ENCODE assay signal across 8 cellular contexts in genomic region chrX:129980540-129981206, GRCh38. TPM values are rescaled to one million over a fixed set of nuclear protein-coding genes. Genes with fewer than 3 reads are reported as not detected.
A peak's percentile ranks its signal among the peaks of the same experiment; 100 is the strongest.
DNase-seq lines count a peak whose midpoint lies in the region; ATAC-seq and TF ChIP-seq lines count a peak whose summit lies in the region.

No MANE protein-coding gene starts in this region.

- TF ChIP-seq CTCF in HEK293 (tag by site-specific recombination; IDR thresholded peaks at IDR 0.05) (no peak), smooth muscle cell (IDR thresholded peaks at IDR 0.05; ENCODE audit: borderline replicate concordance, insufficient read depth, poor library complexity, severe bottlenecking) (no peak)

- peak overlapping the region; percentile 84 for H3K4me2 ChIP-seq in smooth muscle cell

- H4K20me1 ChIP-seq in smooth muscle cell (ENCODE audit: low read depth) = peaks cover 12% of the 10 kb centered on the region

- no peaks in the 10 kb centered on the region for H3K4me1 Mint-ChIP-seq in activated T-helper 17 cell treated with anti-CD3 and anti-CD28 coated beads, Interleukin-2, amount 50 U/mL, for 72 hours

- peak overlapping the region; percentile 43 for H3K4me3 ChIP-seq in HEK293 (ENCODE audit: low read depth, low read length)
- peak overlapping the region; percentile 46; the same call in 1 of the 2 replicates for H3K4me3 ChIP-seq in iPS DF 6.9 (ENCODE audit: low read length)
- H3K4me3 ChIP-seq in smooth muscle cell = no peak overlapping the region

- H2AFZ ChIP-seq in smooth muscle cell (ENCODE audit: low read depth) = no peak overlapping the region

- no peaks in the 10 kb centered on the region for H3K9me3 ChIP-seq in HEK293 (ENCODE audit: control insufficient read depth, insufficient read depth, low read depth, low read length)
- H3K9me3 ChIP-seq in iPS DF 6.9 (ENCODE audit: control insufficient read depth, insufficient read depth, low read length) = no peaks in the 10 kb centered on the region
- no peaks in the 10 kb centered on the region for H3K9me3 ChIP-seq in smooth muscle cell (replicated peaks; ENCODE audit: low read depth)

- WGBS in iPS DF 6.9 (ENCODE audit: insufficient coverage, insufficient read length) = no CpG with 5 or more reads among the region's 79 CpGs
- WGBS in smooth muscle cell (ENCODE audit: low lambda C conversion rate) = 51% methylated on average over 49 of the region's 79 CpGs

- peaks cover 6% of the 10 kb centered on the region; the same call in 1 of the 2 replicates for H3K4me1 ChIP-seq in HEK293 (ENCODE audit: control insufficient read depth, insufficient read depth, low read length)
- peaks cover 4% of the 10 kb centered on the region; the same call in 1 of the 2 replicates for H3K4me1 ChIP-seq in iPS DF 6.9 (ENCODE audit: control insufficient read depth, insufficient read depth, low read length)
- no peaks in the 10 kb centered on the region for H3K4me1 ChIP-seq in smooth muscle cell (ENCODE audit: low read depth)

- peak; percentile 10 for ATAC-seq in activated T-helper 17 cell treated with anti-CD3 and anti-CD28 coated beads, Interleukin-2, amount 50 U/mL, for 72 hours (replicated peaks)
- ATAC-seq in GM19463 (IDR thresholded peaks at IDR 0.05; ENCODE audit: unreplicated experiment) = no peak

- H3K36me3 ChIP-seq in HEK293 (ENCODE audit: control insufficient read depth in 2 of 2, insufficient read depth in 1 of 2, low read length in 2 of 2) = no peaks in the 10 kb centered on the region
- no peaks in the 10 kb centered on the region for H3K36me3 ChIP-seq in iPS DF 6.9 (ENCODE audit: control insufficient read depth, insufficient read depth, low read length)
- no peaks in the 10 kb centered on the region for H3K36me3 ChIP-seq in smooth muscle cell (ENCODE audit: low read depth)

- H3F3A ChIP-seq in smooth muscle cell (ENCODE audit: low read depth) = no peaks in the 10 kb centered on the region

- H3K27ac Mint-ChIP-seq in activated T-helper 17 cell treated with anti-CD3 and anti-CD28 coated beads, Interleukin-2, amount 50 U/mL, for 72 hours = peak overlapping the region; percentile 54

- POLR2A ChIA-PET in HEK293 (lab: Yijun Ruan, JAX) = interaction anchor here (0.6 kb wide), 2 partner anchors 47 to 714 kb away, joined by 3 to 5 read pairs; no protein-coding TSS in a partner anchor

- H3K9me3 Mint-ChIP-seq in activated T-helper 17 cell treated with anti-CD3 and anti-CD28 coated beads, Interleukin-2, amount 50 U/mL, for 72 hours = no peaks in the 10 kb centered on the region

- no peaks in the 10 kb centered on the region for H3K36me3 Mint-ChIP-seq in activated T-helper 17 cell treated with anti-CD3 and anti-CD28 coated beads, Interleukin-2, amount 50 U/mL, for 72 hours (ENCODE audit: low read depth)

- peak; percentile 31 for DNase-seq in AG20443 (ENCODE audit: low spot score)
- no peak for DNase-seq in iPS DF 6.9 (ENCODE audit: low read depth, low spot score)
- DNase-seq in smooth muscle cell (lab: John Stamatoyannopoulos, UW; ENCODE audit: unreplicated experiment) = peak; percentile 7
- no peak for DNase-seq in NCI-H2196 (lab: John Stamatoyannopoulos, UW; ENCODE audit: unreplicated experiment)
- no peak for DNase-seq in kidney tubule cell (ENCODE audit: low spot score)

- no peak overlapping the region for H3K9ac ChIP-seq in smooth muscle cell (ENCODE audit: low read depth)

- H3K27me3 Mint-ChIP-seq in activated T-helper 17 cell treated with anti-CD3 and anti-CD28 coated beads, Interleukin-2, amount 50 U/mL, for 72 hours = no peaks in the 10 kb centered on the region

- peak overlapping the region; percentile 41; the same call in 1 of the 2 replicates for H3K27ac ChIP-seq in HEK293 (ENCODE audit: extremely low read depth, low read depth, low read length)
- no peak overlapping the region for H3K27ac ChIP-seq in iPS DF 6.9 (ENCODE audit: low read length)
- no peak overlapping the region for H3K27ac ChIP-seq in smooth muscle cell (ENCODE audit: low read depth)

- H3K27me3 ChIP-seq in iPS DF 6.9 (ENCODE audit: control insufficient read depth, insufficient read depth, low read length) = peaks cover 26% of the 10 kb centered on the region
- H3K27me3 ChIP-seq in smooth muscle cell (ENCODE audit: low read depth) = no peaks in the 10 kb centered on the region

- CTCF ChIA-PET in HEK293 (lab: Yijun Ruan, JAX) = interaction anchor here (0.7 kb wide), 1 partner anchor 38 kb away, joined by 3 read pairs; no protein-coding TSS in a partner anchor

- no peak overlapping the region for H3K4me3 Mint-ChIP-seq in activated T-helper 17 cell treated with anti-CD3 and anti-CD28 coated beads, Interleukin-2, amount 50 U/mL, for 72 hours

- no peaks in the 10 kb centered on the region for H3K79me2 ChIP-seq in smooth muscle cell (ENCODE audit: low read depth)

TF ChIP-seq in HEK293, 187 proteins besides CTCF, POLR2A, EP300 and RAD21:
- no peak for TF ChIP-seq ZNF426 (tag by site-specific recombination; IDR thresholded peaks at IDR 0.05)
- no peak for TF ChIP-seq ZNF677 (tag by site-specific recombination; IDR thresholded peaks at IDR 0.05)
- peak; percentile 32; the same call in 1 of the 2 replicates for TF ChIP-seq ZFHX2 (tag by site-specific recombination; conservative IDR thresholded peaks at IDR 0.05)
- peak; percentile 27; the same call in 1 of the 2 replicates for TF ChIP-seq SP2 (tag by site-specific recombination; IDR thresholded peaks at IDR 0.05)
- peak; percentile 50 for TF ChIP-seq ZBTB26 (tag by site-specific recombination; optimal IDR thresholded peaks at IDR 0.05)
- TF ChIP-seq ZNF621 (tag by site-specific recombination; IDR thresholded peaks at IDR 0.05) = no peak
- peak; percentile 95 for TF ChIP-seq ZNF341 (tag by site-specific recombination; IDR thresholded peaks at IDR 0.05; ENCODE audit: low read depth)

RNA-seq across cellular contexts. Expression of gene BCORL1, which starts 1.8 kb away (rescaled TPM):
- total RNA-seq in activated T-helper 17 cell treated with anti-CD3 and anti-CD28 coated beads, Interleukin-2, amount 50 U/mL, for 72 hours = 10 to 100 TPM in 1 of 2 donors, 1 to 10 TPM in 1; 8.4 to 11.7 TPM
- 3.0 TPM in 2 replicates for total RNA-seq in smooth muscle cell
- polyA plus RNA-seq in smooth muscle cell = 8.0 and 14.8 TPM in 2 replicates

Comparison
In these comparisons a context has a peak if more than half of its experiments do, and no peak if none do; other contexts are left out.
1. DNase-seq: peak in AG20443 (single experiment) and smooth muscle cell (single experiment); none in iPS DF 6.9 (single experiment), NCI-H2196 (single experiment) and kidney tubule cell (single experiment).